Comparison of ENCODE assay signal across 12 cellular contexts in the genomic region with DNA sequence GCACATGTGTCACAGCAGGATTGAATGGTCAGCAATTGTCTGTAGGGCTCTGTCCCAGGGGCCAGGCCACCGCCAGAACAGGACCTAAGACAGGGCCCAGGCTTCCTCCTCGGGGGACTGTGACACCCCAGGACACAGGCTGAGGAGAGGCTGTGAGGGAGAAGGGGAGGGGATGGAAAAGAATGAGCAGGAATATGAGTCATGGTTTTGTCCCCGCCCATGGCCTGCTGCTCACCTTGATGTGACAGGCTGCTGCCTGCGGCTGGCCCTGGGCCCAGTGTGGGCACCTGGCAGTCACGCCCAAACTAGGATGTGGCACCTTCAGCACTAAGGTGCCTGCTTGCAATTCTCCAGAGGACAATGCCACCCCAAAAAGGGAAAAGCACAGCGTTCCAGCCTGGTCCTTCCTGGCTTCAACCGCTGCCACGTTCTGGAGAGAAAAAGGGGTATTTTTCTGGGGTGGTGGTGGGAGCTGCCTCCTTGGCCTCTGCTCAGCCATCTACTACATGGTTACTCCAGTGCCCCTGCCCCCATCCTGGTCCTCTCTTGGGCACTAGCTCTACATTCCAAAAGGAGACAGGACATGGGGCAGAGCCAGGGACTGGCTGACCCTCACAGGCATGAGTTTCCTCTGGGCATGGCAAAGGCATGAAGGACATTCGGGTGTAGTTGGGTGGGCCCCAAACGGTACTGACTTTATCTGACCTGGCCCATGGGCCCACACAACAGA.
DNase-seq lines count a peak whose midpoint lies in the region; ATAC-seq, FAIRE-seq and TF ChIP-seq lines count a peak whose summit lies in the region.
"Had no signal": no experiment of that assay in that cellular context is flagged by ENCODE, and none has a peak within 500 bp of the region (broad histone marks: within the 10 kb centered on the region; RNA-seq: fewer than 3 reads in every experiment).

No MANE protein-coding gene starts in this region.

- TF ChIP-seq CTCF in LNCaP clone FGC (IDR thresholded peaks at IDR 0.05; ENCODE audit: control insufficient read depth, extremely low read depth, insufficient read depth) (no peak), bronchial epithelial cell (IDR thresholded peaks at IDR 0.05; ENCODE audit: insufficient read depth, low read length, severe bottlenecking) (no peak)

- no peak for FAIRE-seq in bronchial epithelial cell (lab: Jason Lieb, UNC)

- H3K4me1 ChIP-seq in mucosa of stomach (ENCODE audit: control insufficient read depth, insufficient read depth, low read length) = peaks cover 68% of the 10 kb centered on the region
- H3K4me1 ChIP-seq: spleen had no signal

- peak overlapping the region; percentile 58 for H3K9ac ChIP-seq in mucosa of stomach (ENCODE audit: low read length)

- H3K27me3 ChIP-seq in bronchial epithelial cell (ENCODE audit: control insufficient read depth, insufficient read depth, low read length) (no peaks in the 10 kb centered on the region), mucosa of stomach (ENCODE audit: control insufficient read depth, insufficient read depth, low read length) (no peaks in the 10 kb centered on the region)
- H3K27me3 ChIP-seq: cardiac muscle cell, spleen had no signal

- DNase-seq in DMS153 treated with DMSO at 0.1 percent for 48 hours (lab: John Stamatoyannopoulos, UW; ENCODE audit: unreplicated experiment) = peak; percentile 7
- peak; percentile 73 for DNase-seq in LNCaP clone FGC (ENCODE audit: low read depth)
- peak; percentile 80 for DNase-seq in bronchial epithelial cell (ENCODE audit: low read depth)
- DNase-seq in NCI-H82 treated with DMSO at 0.1 percent for 48 hours (lab: John Stamatoyannopoulos, UW; ENCODE audit: unreplicated experiment) = no peak
- DNase-seq in cerebellar nuclear complex (lab: John Stamatoyannopoulos, UW) = no peak
- DNase-seq: activated T-cell treated with anti-CD3 and anti-CD28 coated beads, Interleukin-2, amount 50 U/mL, for 72 hours; Kasumi-1; spleen had no signal

- H3K9me3 ChIP-seq in mucosa of stomach (ENCODE audit: control insufficient read depth, low read length) = no peaks in the 10 kb centered on the region
- H3K9me3 ChIP-seq: spleen had no signal

- no peak for ATAC-seq in GM18858 (IDR thresholded peaks at IDR 0.05; ENCODE audit: unreplicated experiment)
- no peak for ATAC-seq in GM18873 (IDR thresholded peaks at IDR 0.05; ENCODE audit: low FRiP score, unreplicated experiment)
- ATAC-seq: activated T-cell treated with anti-CD3 and anti-CD28 coated beads, Interleukin-2, amount 50 U/mL, for 72 hours had no signal

- H3K36me3 ChIP-seq in bronchial epithelial cell (ENCODE audit: control insufficient read depth, insufficient read depth, low read length) = peaks cover 4% of the 10 kb centered on the region
- no peaks in the 10 kb centered on the region for H3K36me3 ChIP-seq in mucosa of stomach (ENCODE audit: control insufficient read depth, insufficient read depth, low read length)
- H3K36me3 ChIP-seq: cardiac muscle cell, spleen had no signal

- H3K4me3 ChIP-seq in LNCaP clone FGC (ENCODE audit: low read depth, low read length) = no peak overlapping the region
- H3K4me3 ChIP-seq in bronchial epithelial cell (ENCODE audit: low read depth, low read length) = no peak overlapping the region
- H3K4me3 ChIP-seq in mucosa of stomach (ENCODE audit: low read length) = no peak overlapping the region
- H3K4me3 ChIP-seq: cardiac muscle cell, spleen had no signal

Comparison
In these comparisons a context has a peak if more than half of its experiments do, and no peak if none do; other contexts are left out.
1. DNase-seq: peak in DMS153 treated with DMSO at 0.1 percent for 48 hours (single experiment), LNCaP clone FGC (single experiment) and bronchial epithelial cell (single experiment); none in NCI-H82 treated with DMSO at 0.1 percent for 48 hours (single experiment) and cerebellar nuclear complex (0 of 2).